In the genomic region with DNA sequence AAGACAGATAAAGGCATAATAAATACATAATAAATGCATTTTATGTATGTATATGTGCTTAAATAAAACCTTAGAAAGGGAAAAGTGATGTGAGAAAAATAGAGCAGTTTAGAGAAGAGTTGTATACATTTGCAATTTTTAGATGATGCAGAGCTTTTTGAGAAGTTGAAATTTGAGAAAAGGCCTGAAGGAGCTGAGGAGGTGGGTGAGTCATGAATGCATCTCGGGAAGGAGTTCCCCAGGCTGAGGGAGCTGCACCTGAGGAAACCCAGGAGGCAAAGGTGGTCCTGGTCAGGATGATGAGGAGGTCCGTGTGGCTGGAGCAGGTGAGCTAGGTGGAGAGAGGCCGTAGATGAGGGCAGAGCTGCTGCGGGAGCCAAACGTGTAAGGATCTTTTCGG, we compare ENCODE assay signal across 15 cellular contexts. TPM values are rescaled to one million over a fixed set of nuclear protein-coding genes. Genes with fewer than 3 reads are reported as not detected.
DNase-seq lines count a peak whose midpoint lies in the region; ATAC-seq and TF ChIP-seq lines count a peak whose summit lies in the region.
"Had no signal": no experiment of that assay in that cellular context is flagged by ENCODE, and none has a peak within 500 bp of the region (broad histone marks: within the 10 kb centered on the region; RNA-seq: fewer than 3 reads in every experiment).

No MANE protein-coding gene starts in this region.

- no peaks in the 10 kb centered on the region for H3K79me2 ChIP-seq in OCI-LY1 (ENCODE audit: insufficient read depth, low read length)

- TF ChIP-seq CTCF in OCI-LY1 (IDR thresholded peaks at IDR 0.05; ENCODE audit: low read length) (no peak), breast epithelium (IDR thresholded peaks at IDR 0.05) (no peak), osteocyte (IDR thresholded peaks at IDR 0.05) (no peak)

- H2AFZ ChIP-seq in OCI-LY1 (ENCODE audit: low read length) = no peak overlapping the region

- no peaks in the 10 kb centered on the region for H3F3A ChIP-seq in OCI-LY1 (ENCODE audit: insufficient read depth, low read length)

- H3K9ac ChIP-seq in OCI-LY1 (ENCODE audit: low read length) = no peak overlapping the region

- no peaks in the 10 kb centered on the region for H4K20me1 ChIP-seq in OCI-LY1 (ENCODE audit: insufficient read depth, low read length)

- H3K27ac ChIP-seq in OCI-LY1 (ENCODE audit: low read depth, low read length, poor library complexity, severe bottlenecking) = peak overlapping the region; percentile 97
- peak overlapping the region; percentile 84 to 90 for H3K27ac ChIP-seq in breast epithelium
- H3K27ac ChIP-seq: A549, epithelial cell of prostate, SK-N-MC had no signal

- H3K4me3 ChIP-seq in OCI-LY1 (ENCODE audit: low read depth, low read length, poor library complexity, severe bottlenecking) (no peak overlapping the region), breast epithelium (no peak overlapping the region)
- H3K4me3 ChIP-seq: A549, SK-N-MC had no signal

- no peaks in the 10 kb centered on the region for H3K36me3 ChIP-seq in OCI-LY1 (ENCODE audit: insufficient read depth, low read length)
- H3K36me3 ChIP-seq in breast epithelium = no peaks in the 10 kb centered on the region

- H3K36me3 Mint-ChIP-seq in activated CD4-positive, alpha-beta T cell treated with anti-CD3 and anti-CD28 coated beads, Interleukin-2, amount 10 ng/mL, durations not matched to agents 24 days and 14 days (ENCODE audit: low read depth) = peaks cover 4% of the 10 kb centered on the region
- H3K36me3 Mint-ChIP-seq in osteocyte (ENCODE audit: unreplicated experiment) = no peaks in the 10 kb centered on the region

- H3K27me3 ChIP-seq in OCI-LY1 (ENCODE audit: insufficient read depth, low read length) (no peaks in the 10 kb centered on the region), breast epithelium (no peaks in the 10 kb centered on the region)

- no peak for ATAC-seq in HG02571 (IDR thresholded peaks at IDR 0.05; ENCODE audit: unreplicated experiment)
- ATAC-seq: A549 had no signal

- H3K9me3 Mint-ChIP-seq in activated CD4-positive, alpha-beta T cell treated with anti-CD3 and anti-CD28 coated beads, Interleukin-2, amount 10 ng/mL, durations not matched to agents 24 days and 14 days = peaks cover 3% of the 10 kb centered on the region
- no peaks in the 10 kb centered on the region for H3K9me3 Mint-ChIP-seq in osteocyte (ENCODE audit: unreplicated experiment)

- H3K27ac Mint-ChIP-seq in activated CD4-positive, alpha-beta T cell treated with anti-CD3 and anti-CD28 coated beads, Interleukin-2, amount 10 ng/mL, durations not matched to agents 24 days and 14 days = peak overlapping the region; percentile 8
- no peak overlapping the region for H3K27ac Mint-ChIP-seq in osteocyte (ENCODE audit: unreplicated experiment)

- H3K9me3 ChIP-seq in OCI-LY1 (ENCODE audit: low read length) = no peaks in the 10 kb centered on the region
- H3K9me3 ChIP-seq in breast epithelium = no peaks in the 10 kb centered on the region
- H3K9me3 ChIP-seq: A549 had no signal

- H3K4me3 Mint-ChIP-seq in activated CD4-positive, alpha-beta T cell treated with anti-CD3 and anti-CD28 coated beads, Interleukin-2, amount 10 ng/mL, durations not matched to agents 24 days and 14 days = no peak overlapping the region
- H3K4me3 Mint-ChIP-seq in osteocyte (ENCODE audit: unreplicated experiment) = no peak overlapping the region

- intact Hi-C loops in activated CD4-positive, alpha-beta T cell treated with anti-CD3 and anti-CD28 coated beads, Interleukin-2, amount 10 ng/mL, durations not matched to agents 24 days and 14 days (cut with micrococcal nuclease) = no loop called here
- intact Hi-C loops in breast epithelium (cut with DNase I; ENCODE audit: low total_unique reads) = no loop called here

- H3K4me2 ChIP-seq in OCI-LY1 (ENCODE audit: low read length) = no peak overlapping the region
- H3K4me2 ChIP-seq: A549 had no signal

- peaks cover 59% of the 10 kb centered on the region for H3K4me1 Mint-ChIP-seq in activated CD4-positive, alpha-beta T cell treated with anti-CD3 and anti-CD28 coated beads, Interleukin-2, amount 10 ng/mL, durations not matched to agents 24 days and 14 days
- peaks cover 19% of the 10 kb centered on the region for H3K4me1 Mint-ChIP-seq in osteocyte (ENCODE audit: unreplicated experiment)

- no peaks in the 10 kb centered on the region for H3K27me3 Mint-ChIP-seq in activated CD4-positive, alpha-beta T cell treated with anti-CD3 and anti-CD28 coated beads, Interleukin-2, amount 10 ng/mL, durations not matched to agents 24 days and 14 days
- H3K27me3 Mint-ChIP-seq in osteocyte (ENCODE audit: unreplicated experiment) = peaks cover 11% of the 10 kb centered on the region

- TF ChIP-seq POLR2A in breast epithelium (IDR thresholded peaks at IDR 0.05) = no peak

- peaks cover 42% of the 10 kb centered on the region for H3K4me1 ChIP-seq in OCI-LY1 (ENCODE audit: insufficient read depth, low read length, severe bottlenecking)
- peaks cover 0 to 4% of the 10 kb centered on the region in 2 donors for H3K4me1 ChIP-seq in breast epithelium

- H3K9me2 ChIP-seq in OCI-LY1 (ENCODE audit: low read depth, low read length) = no peaks in the 10 kb centered on the region

- DNase-seq in activated CD4-positive, alpha-beta T cell treated with anti-CD3 and anti-CD28 coated beads, Interleukin-2, amount 10 ng/mL, durations not matched to agents 24 days and 14 days = no peak
- DNase-seq in activated CD4-positive, alpha-beta T cell treated with anti-CD3 and anti-CD28 coated beads for 1 hour = no peak
- DNase-seq in breast epithelium (ENCODE audit: low spot score in 2 of 2) (no peak), osteocyte (ENCODE audit: extremely low spot score, unreplicated experiment) (peak; percentile 44), ecto neural progenitor cell (ENCODE audit: low spot score) (no peak), SHP77 treated with DMSO at 0.1 percent for 48 hours (lab: John Stamatoyannopoulos, UW) (no peak)
- DNase-seq: EL, NCI-H2029 treated with DMSO at 0.1 percent for 48 hours, NCI-H524 had no signal

RNA-seq across cellular contexts. Expression of a gene that starts 17.4 kb away (rescaled TPM):
- total RNA-seq in activated CD4-positive, alpha-beta T cell treated with anti-CD3 and anti-CD28 coated beads, Interleukin-2, amount 10 ng/mL, durations not matched to agents 24 days and 14 days = 0.26 and 0.47 TPM in 2 replicates
- total RNA-seq in breast epithelium = 1 to 10 TPM in 2 of 3 donors, under 1 TPM in 1; 0.98 to 4.6 (median 2.8) TPM
- total RNA-seq in osteocyte = not detected in 2 replicates
- total RNA-seq: chondrocyte had no signal
